In the genomic region with DNA sequence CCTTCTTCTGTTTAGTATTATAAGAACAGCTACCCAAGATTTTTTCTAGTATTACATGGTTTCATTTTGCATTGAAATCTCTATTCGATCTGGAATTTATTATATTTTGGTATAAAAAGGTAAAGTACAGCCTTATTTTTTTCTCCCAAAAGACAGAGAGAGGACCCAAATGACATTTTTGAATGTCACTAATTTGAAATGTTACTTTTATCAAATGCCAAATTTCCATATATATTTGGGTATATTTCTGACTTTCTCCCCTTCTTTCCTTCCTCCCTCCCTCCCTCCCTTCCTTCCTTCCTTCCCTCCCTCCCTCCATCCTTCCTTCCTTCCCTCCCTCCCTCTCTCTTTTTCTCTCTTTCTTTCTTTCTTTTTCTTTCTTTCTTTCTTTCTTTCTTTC, we compare ENCODE assay signal across 42 cellular contexts. TPM values are rescaled to one million over a fixed set of nuclear protein-coding genes. Genes with fewer than 3 reads are reported as not detected.
"Had no signal": no experiment of that assay in that cellular context is flagged by ENCODE, and none has a peak within 500 bp of the region (broad histone marks: within the 10 kb centered on the region; RNA-seq: fewer than 3 reads in every experiment).

No MANE protein-coding gene starts in this region.

- DNase-seq: activated effector memory CD4-positive, alpha-beta T cell treated with anti-CD3 and anti-CD28 coated beads, Interleukin-2, amount 50 U/mL, for 16 hours; activated effector memory CD4-positive, alpha-beta T cell treated with Interleukin-2 at 50 U/mL for 16 hours; activated gamma-delta T cell; activated gamma-delta T cell treated with Interleukin-2 at 50 U/mL for 16 hours; activated naive CD4-positive, alpha-beta T cell; activated naive CD4-positive, alpha-beta T cell treated with anti-CD3 and anti-CD28 coated beads for 36 hours; activated naive CD4-positive, alpha-beta T cell treated with anti-CD3 and anti-CD28 coated beads, Interleukin-2, amount 10 ng/mL, durations not matched to agents 7 days and 5 days; activated naive CD4-positive, alpha-beta T cell treated with anti-CD3 and anti-CD28 coated beads, Interleukin-2, amount 50 U/mL, for 16 hours; activated naive CD4-positive, alpha-beta T cell treated with Interleukin-2 at 50 U/mL for 16 hours; activated naive CD8-positive, alpha-beta T cell treated with anti-CD3 and anti-CD28 coated beads for 36 hours; activated naive CD8-positive, alpha-beta T cell treated with anti-CD3 and anti-CD28 coated beads, Interleukin-2, amount 10 ng/mL, durations not matched to agents 7 days and 5 days; activated naive CD8-positive, alpha-beta T cell treated with anti-CD3 and anti-CD28 coated beads, Interleukin-2, amount 50 U/mL, for 24 hours; activated T-cell treated with anti-CD3 and anti-CD28 coated beads, Interleukin-2, amount 50 U/mL, for 1 hour; activated T-cell treated with anti-CD3 and anti-CD28 coated beads, Interleukin-2, amount 50 U/mL, for 24 hours; activated T-cell treated with anti-CD3 and anti-CD28 coated beads, Interleukin-2, amount 50 U/mL, for 4 hours; activated T-cell treated with anti-CD3 and anti-CD28 coated beads, Interleukin-2, amount 50 U/mL, for 48 hours; activated T-cell treated with anti-CD3 and anti-CD28 coated beads, Interleukin-2, amount 50 U/mL, for 72 hours; adrenal gland; amniotic stem cell; amygdala; anterior cingulate cortex; aorta; body of pancreas; brain microvascular endothelial cell; caudate nucleus; central memory CD4-positive, alpha-beta T cell; cerebellar nuclear complex had no signal

- H3K27ac Mint-ChIP-seq: activated naive CD4-positive, alpha-beta T cell treated with anti-CD3 and anti-CD28 coated beads for 36 hours; activated naive CD4-positive, alpha-beta T cell treated with anti-CD3 and anti-CD28 coated beads, Interleukin-2, amount 10 ng/mL, durations not matched to agents 7 days and 5 days; activated naive CD4-positive, alpha-beta T cell treated with anti-CD3 and anti-CD28 coated beads, Interleukin-2, amount 50 U/mL, for 24 hours; activated naive CD4-positive, alpha-beta T cell treated with anti-CD3 and anti-CD28 coated beads, Interleukin-2, amount 50 U/mL, for 72 hours; activated naive CD8-positive, alpha-beta T cell; activated naive CD8-positive, alpha-beta T cell treated with anti-CD3 and anti-CD28 coated beads for 36 hours; activated naive CD8-positive, alpha-beta T cell treated with anti-CD3 and anti-CD28 coated beads, Interleukin-2, amount 10 ng/mL, durations not matched to agents 7 days and 5 days; activated naive CD8-positive, alpha-beta T cell treated with anti-CD3 and anti-CD28 coated beads, Interleukin-2, amount 50 U/mL, for 24 hours; activated T-cell treated with anti-CD3 and anti-CD28 coated beads, Interleukin-2, amount 50 U/mL, for 24 hours; activated T-cell treated with anti-CD3 and anti-CD28 coated beads, Interleukin-2, amount 50 U/mL, for 72 hours; activated T-helper 1 cell treated with anti-CD3 and anti-CD28 coated beads, Interleukin-12 subunit alpha, Interleukin-12 subunit beta, Interleukin-2, Interleukin-4 antibody, amounts not matched to agents 30 ng/mL and 10 ng/mL and 1 ng/mL, durations not matched to agents 14 hours and 24 hours and 36 hours; activated T-helper 17 cell treated with anti-CD3 and anti-CD28 coated beads, Interleukin-2, amount 50 U/mL, for 72 hours; activated T-helper 2 cell treated with anti-CD3 and anti-CD28 coated beads, Interferon-gamma antibody, Interleukin-2, Interleukin-4, amounts not matched to agents 10 μg/mL and 5 μg/mL and 100 μg/mL, durations not matched to agents 14 hours and 24 hours and 36 hours; brain had no signal

- H3K4me3 Mint-ChIP-seq: activated naive CD4-positive, alpha-beta T cell treated with anti-CD3 and anti-CD28 coated beads for 36 hours; activated naive CD4-positive, alpha-beta T cell treated with anti-CD3 and anti-CD28 coated beads, Interleukin-2, amount 10 ng/mL, durations not matched to agents 7 days and 5 days; activated naive CD4-positive, alpha-beta T cell treated with anti-CD3 and anti-CD28 coated beads, Interleukin-2, amount 50 U/mL, for 24 hours; activated naive CD8-positive, alpha-beta T cell; activated naive CD8-positive, alpha-beta T cell treated with anti-CD3 and anti-CD28 coated beads for 36 hours; activated naive CD8-positive, alpha-beta T cell treated with anti-CD3 and anti-CD28 coated beads, Interleukin-2, amount 10 ng/mL, durations not matched to agents 7 days and 5 days; activated naive CD8-positive, alpha-beta T cell treated with anti-CD3 and anti-CD28 coated beads, Interleukin-2, amount 50 U/mL, for 24 hours; activated T-cell treated with anti-CD3 and anti-CD28 coated beads, Interleukin-2, amount 50 U/mL, for 24 hours; activated T-cell treated with anti-CD3 and anti-CD28 coated beads, Interleukin-2, amount 50 U/mL, for 4 hours; activated T-cell treated with anti-CD3 and anti-CD28 coated beads, Interleukin-2, amount 50 U/mL, for 72 hours; activated T-helper 1 cell treated with anti-CD3 and anti-CD28 coated beads, Interleukin-12 subunit alpha, Interleukin-12 subunit beta, Interleukin-2, Interleukin-4 antibody, amounts not matched to agents 30 ng/mL and 10 ng/mL and 1 ng/mL, durations not matched to agents 14 hours and 24 hours and 36 hours; activated T-helper 17 cell treated with anti-CD3 and anti-CD28 coated beads, Interleukin-2, amount 50 U/mL, for 72 hours; brain; central memory CD8-positive, alpha-beta T cell had no signal

- H3K27ac ChIP-seq: adrenal gland, ascending aorta, body of pancreas, brain microvascular endothelial cell, breast epithelium, cardiac muscle cell had no signal

- ATAC-seq: activated naive CD4-positive, alpha-beta T cell treated with anti-CD3 and anti-CD28 coated beads, Interleukin-2, amount 50 U/mL, for 72 hours; activated naive CD8-positive, alpha-beta T cell treated with anti-CD3 and anti-CD28 coated beads, Interleukin-2, amount 50 U/mL, for 24 hours; activated T-cell treated with anti-CD3 and anti-CD28 coated beads, Interleukin-2, amount 50 U/mL, for 4 hours; activated T-cell treated with anti-CD3 and anti-CD28 coated beads, Interleukin-2, amount 50 U/mL, for 72 hours; activated T-helper 17 cell treated with anti-CD3 and anti-CD28 coated beads, Interleukin-2, amount 50 U/mL, for 72 hours; body of pancreas had no signal

- H3K36me3 Mint-ChIP-seq: activated naive CD4-positive, alpha-beta T cell treated with anti-CD3 and anti-CD28 coated beads, Interleukin-2, amount 10 ng/mL, durations not matched to agents 7 days and 5 days; activated naive CD8-positive, alpha-beta T cell treated with anti-CD3 and anti-CD28 coated beads for 36 hours; activated naive CD8-positive, alpha-beta T cell treated with anti-CD3 and anti-CD28 coated beads, Interleukin-2, amount 10 ng/mL, durations not matched to agents 7 days and 5 days; brain had no signal

- H3K4me1 Mint-ChIP-seq: activated naive CD4-positive, alpha-beta T cell treated with anti-CD3 and anti-CD28 coated beads, Interleukin-2, amount 10 ng/mL, durations not matched to agents 7 days and 5 days; activated naive CD4-positive, alpha-beta T cell treated with anti-CD3 and anti-CD28 coated beads, Interleukin-2, amount 50 U/mL, for 24 hours; activated naive CD8-positive, alpha-beta T cell treated with anti-CD3 and anti-CD28 coated beads for 36 hours; activated naive CD8-positive, alpha-beta T cell treated with anti-CD3 and anti-CD28 coated beads, Interleukin-2, amount 10 ng/mL, durations not matched to agents 7 days and 5 days; activated naive CD8-positive, alpha-beta T cell treated with anti-CD3 and anti-CD28 coated beads, Interleukin-2, amount 50 U/mL, for 24 hours; activated T-helper 17 cell treated with anti-CD3 and anti-CD28 coated beads, Interleukin-2, amount 50 U/mL, for 72 hours; brain; central memory CD8-positive, alpha-beta T cell had no signal

- H3K9me3 ChIP-seq: adrenal gland, ascending aorta, body of pancreas, breast epithelium had no signal

- H3K4me1 ChIP-seq: adrenal gland, ascending aorta, body of pancreas, breast epithelium had no signal

- H3K36me3 ChIP-seq: adrenal gland, ascending aorta, brain microvascular endothelial cell, breast epithelium, cardiac muscle cell had no signal

- H3K4me3 ChIP-seq: adrenal gland, ascending aorta, body of pancreas, breast epithelium, cardiac muscle cell had no signal

- H3K9me3 Mint-ChIP-seq: activated naive CD4-positive, alpha-beta T cell treated with anti-CD3 and anti-CD28 coated beads, Interleukin-2, amount 10 ng/mL, durations not matched to agents 7 days and 5 days; activated naive CD8-positive, alpha-beta T cell treated with anti-CD3 and anti-CD28 coated beads for 36 hours; activated T-helper 1 cell treated with anti-CD3 and anti-CD28 coated beads, Interleukin-12 subunit alpha, Interleukin-12 subunit beta, Interleukin-2, Interleukin-4 antibody, amounts not matched to agents 30 ng/mL and 10 ng/mL and 1 ng/mL, durations not matched to agents 14 hours and 24 hours and 36 hours; activated T-helper 2 cell treated with anti-CD3 and anti-CD28 coated beads, Interferon-gamma antibody, Interleukin-2, Interleukin-4, amounts not matched to agents 10 μg/mL and 5 μg/mL and 100 μg/mL, durations not matched to agents 14 hours and 24 hours and 36 hours had no signal

- FAIRE-seq: astrocyte, bronchial epithelial cell had no signal

- H3K27me3 ChIP-seq: ascending aorta, body of pancreas, brain microvascular endothelial cell had no signal

RNA-seq across cellular contexts. Expression of a gene that starts 6.2 kb away (rescaled TPM):
- total RNA-seq: activated naive CD4-positive, alpha-beta T cell treated with anti-CD3 and anti-CD28 coated beads for 36 hours; activated naive CD4-positive, alpha-beta T cell treated with anti-CD3 and anti-CD28 coated beads, Interleukin-2, amount 50 U/mL, for 72 hours; activated naive CD8-positive, alpha-beta T cell treated with anti-CD3 and anti-CD28 coated beads for 36 hours; activated naive CD8-positive, alpha-beta T cell treated with anti-CD3 and anti-CD28 coated beads, Interleukin-2, amount 10 ng/mL, durations not matched to agents 7 days and 5 days; activated T-cell treated with anti-CD3 and anti-CD28 coated beads, Interleukin-2, amount 50 U/mL, for 4 hours; activated T-cell treated with anti-CD3 and anti-CD28 coated beads, Interleukin-2, amount 50 U/mL, for 72 hours; activated T-helper 1 cell treated with anti-CD3 and anti-CD28 coated beads, Interleukin-12 subunit alpha, Interleukin-12 subunit beta, Interleukin-2, Interleukin-4 antibody, amounts not matched to agents 30 ng/mL and 10 ng/mL and 1 ng/mL, durations not matched to agents 14 hours and 24 hours and 36 hours; activated T-helper 17 cell treated with anti-CD3 and anti-CD28 coated beads, Interleukin-2, amount 50 U/mL, for 72 hours; activated T-helper 2 cell treated with anti-CD3 and anti-CD28 coated beads, Interferon-gamma antibody, Interleukin-2, Interleukin-4, amounts not matched to agents 10 μg/mL and 5 μg/mL and 100 μg/mL, durations not matched to agents 14 hours and 24 hours and 36 hours; ascending aorta; astrocyte; body of pancreas; cardiac muscle cell; cardiac septum; chondrocyte had no signal
- polyA plus RNA-seq: cardiac muscle cell had no signal

RNA-seq across cellular contexts. Expression of a gene that starts 35.6 kb away (rescaled TPM):
- total RNA-seq: activated naive CD4-positive, alpha-beta T cell treated with anti-CD3 and anti-CD28 coated beads for 36 hours; activated naive CD4-positive, alpha-beta T cell treated with anti-CD3 and anti-CD28 coated beads, Interleukin-2, amount 50 U/mL, for 72 hours; activated naive CD8-positive, alpha-beta T cell treated with anti-CD3 and anti-CD28 coated beads for 36 hours; activated naive CD8-positive, alpha-beta T cell treated with anti-CD3 and anti-CD28 coated beads, Interleukin-2, amount 10 ng/mL, durations not matched to agents 7 days and 5 days; activated T-helper 1 cell treated with anti-CD3 and anti-CD28 coated beads, Interleukin-12 subunit alpha, Interleukin-12 subunit beta, Interleukin-2, Interleukin-4 antibody, amounts not matched to agents 30 ng/mL and 10 ng/mL and 1 ng/mL, durations not matched to agents 14 hours and 24 hours and 36 hours; activated T-helper 17 cell treated with anti-CD3 and anti-CD28 coated beads, Interleukin-2, amount 50 U/mL, for 72 hours; activated T-helper 2 cell treated with anti-CD3 and anti-CD28 coated beads, Interferon-gamma antibody, Interleukin-2, Interleukin-4, amounts not matched to agents 10 μg/mL and 5 μg/mL and 100 μg/mL, durations not matched to agents 14 hours and 24 hours and 36 hours; aorta; ascending aorta; astrocyte; cardiac septum; chondrocyte had no signal
